8 cellular contexts compared by ENCODE assay signal in genomic region chr14:81436296-81437138, GRCh38. TPM values are rescaled to one million over a fixed set of nuclear protein-coding genes. Genes with fewer than 3 reads are reported as not detected.
DNase-seq lines count a peak whose midpoint lies in the region; ATAC-seq and TF ChIP-seq lines count a peak whose summit lies in the region.

No MANE protein-coding gene starts in this region.

- H3K9me3 Mint-ChIP-seq in neural crest cell (no peaks in the 10 kb centered on the region), type B pancreatic cell (no peaks in the 10 kb centered on the region)

- H3K9me3 ChIP-seq in Panc1 (ENCODE audit: control insufficient read depth, insufficient read depth, low read depth, low read length): no peaks in the 10 kb centered on the region

- TF ChIP-seq CTCF in Panc1 (IDR thresholded peaks at IDR 0.05): no peak
- TF ChIP-seq CTCF in neural crest cell (conservative IDR thresholded peaks at IDR 0.05): no peak
- no peak for TF ChIP-seq CTCF in type B pancreatic cell (conservative IDR thresholded peaks at IDR 0.05)

- H3K27ac Mint-ChIP-seq in neural crest cell (ENCODE audit: unreplicated experiment): peak overlapping the region; percentile 45
- peak overlapping the region; percentile 76 for H3K27ac Mint-ChIP-seq in type B pancreatic cell

- H3K36me3 Mint-ChIP-seq in neural crest cell (ENCODE audit: low read depth): no peaks in the 10 kb centered on the region
- no peaks in the 10 kb centered on the region for H3K36me3 Mint-ChIP-seq in type B pancreatic cell

- in situ Hi-C loops in Panc1 (cut with HindIII; ENCODE audit: low pct_unique_long_range_greater_than_20kb, low sequenced_read_pairs): no loop called here

- H3K27me3 Mint-ChIP-seq in neural crest cell (ENCODE audit: low read depth) (peaks cover 45% of the 10 kb centered on the region), type B pancreatic cell (peaks cover 59% of the 10 kb centered on the region)

- peak; percentile 91 for ATAC-seq in GM21381 (IDR thresholded peaks at IDR 0.05; ENCODE audit: unreplicated experiment)
- peak; percentile 97 for ATAC-seq in Panc1

- CTCF ChIA-PET in Panc1 (lab: Charles Lee): no interaction called here

- H3K4me3 Mint-ChIP-seq in neural crest cell: peak overlapping the region; percentile 84
- H3K4me3 Mint-ChIP-seq in type B pancreatic cell: peak overlapping the region; percentile 87

- POLR2A ChIA-PET in Panc1 (lab: Charles Lee): no interaction called here

- peaks cover 26% of the 10 kb centered on the region for H3K27me3 ChIP-seq in Panc1 (ENCODE audit: control insufficient read depth, insufficient read depth, low read length)

- H3K4me3 ChIP-seq in Panc1 (ENCODE audit: low read depth in 2 of 2, low read length in 2 of 2): peak overlapping the region; percentile 38 to 50

- no TSS peak for BruUV-seq in Panc1 (replicated peaks; lab: Mats Ljungman, UMichigan)

- H3K36me3 ChIP-seq in Panc1 (ENCODE audit: control insufficient read depth, insufficient read depth, low read length): no peaks in the 10 kb centered on the region

- H3K4me1 Mint-ChIP-seq in neural crest cell: peaks cover 29% of the 10 kb centered on the region
- H3K4me1 Mint-ChIP-seq in type B pancreatic cell (ENCODE audit: unreplicated experiment): peaks cover 33% of the 10 kb centered on the region

- H3K27ac ChIP-seq in Panc1 (ENCODE audit: low read length): no peak overlapping the region

- no peaks in the 10 kb centered on the region; the same call in 1 of the 2 replicates for H3K4me1 ChIP-seq in Panc1 (ENCODE audit: control insufficient read depth, insufficient read depth, low read length)

- intact Hi-C loops in Panc1 (cut with micrococcal nuclease; ENCODE audit: unreplicated experiment): no loop called here

- DNase-seq in COR-L47 (lab: John Stamatoyannopoulos, UW): peak; percentile 79
- peak; percentile 65 for DNase-seq in HT-29 (ENCODE audit: low spot score)
- no peak for DNase-seq in Panc1 (ENCODE audit: low read depth, low spot score)
- DNase-seq in activated naive CD4-positive, alpha-beta T cell treated with anti-CD3 and anti-CD28 coated beads, Interleukin-2, amount 50 U/mL, for 16 hours: peak; percentile 44
- DNase-seq in globus pallidus (ENCODE audit: low spot score): peak; percentile 75
- DNase-seq in neural crest cell (ENCODE audit: low read depth, low spot score): peak; percentile 75
- peak; percentile 87 for DNase-seq in type B pancreatic cell (ENCODE audit: extremely low spot score, unreplicated experiment)

RNA-seq across cellular contexts. Expression of gene STON2, which starts 36.4 kb away (rescaled TPM):
- 1.6 and 3.5 TPM in 2 replicates for total RNA-seq in HT-29 (2014; rRNA removed; shearing (Covaris generic))
- total RNA-seq in Panc1 (2021; ENCODE audit: unreplicated experiment) (0.36 TPM), neural crest cell (24.0 and 27.4 TPM in 2 replicates), type B pancreatic cell (ENCODE audit: low replicate concordance) (40.4 and 105 TPM in 2 replicates)
- not detected for polyA plus RNA-seq in Panc1 (2012; ENCODE audit: insufficient read length)
